In the genomic region with DNA sequence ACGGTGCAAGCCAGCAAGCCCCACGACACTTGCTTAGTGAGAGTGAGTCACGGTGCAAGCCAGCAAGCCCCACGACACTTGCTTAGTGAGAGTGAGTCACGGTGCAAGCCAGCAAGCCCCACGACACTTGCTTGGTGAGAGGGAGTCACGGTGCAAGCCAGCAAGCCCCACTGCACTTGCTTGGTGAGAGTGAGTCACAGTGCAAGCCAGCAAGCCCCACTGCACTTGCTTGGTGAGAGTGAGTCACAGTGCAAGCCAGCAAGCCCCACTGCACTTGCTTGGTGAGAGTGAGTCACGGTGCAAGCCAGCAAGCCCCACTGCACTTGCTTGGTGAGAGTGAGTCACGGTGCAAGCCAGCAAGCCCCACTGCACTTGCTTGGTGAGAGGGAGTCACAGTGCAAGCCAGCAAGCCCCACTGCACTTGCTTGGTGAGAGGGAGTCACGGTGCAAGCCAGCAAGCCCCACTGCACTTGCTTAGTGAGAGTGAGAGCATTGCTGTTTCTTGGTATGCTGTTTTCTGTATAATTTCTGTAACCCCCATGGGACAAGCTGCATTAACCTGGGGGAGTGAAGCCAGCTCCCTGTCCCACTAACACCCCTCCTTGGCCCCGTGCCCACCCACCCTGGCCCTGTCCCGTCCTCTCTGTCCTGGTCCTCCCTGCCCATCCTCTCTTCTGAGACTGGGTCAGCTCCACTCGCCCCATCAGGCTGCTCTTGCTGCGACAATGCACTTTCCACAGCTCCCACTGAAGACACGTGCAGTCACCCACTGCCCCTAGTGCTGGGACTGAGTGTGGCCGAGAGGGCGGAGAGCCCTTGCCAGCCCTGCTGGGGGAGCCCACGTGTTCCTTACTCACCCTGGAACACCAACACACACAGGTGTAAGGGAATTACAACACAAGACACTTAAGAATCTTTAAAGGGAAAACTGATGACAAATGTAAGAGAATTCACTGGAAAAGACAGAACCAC, we compare ENCODE assay signal across 8 cellular contexts.
DNase-seq lines count a peak whose midpoint lies in the region; ATAC-seq and TF ChIP-seq lines count a peak whose summit lies in the region.
"Not testable (repeated sequence)": the region's sequence is repeated elsewhere in the genome, so short reads cannot be mapped to it uniquely, and the experiment has no call there.

No MANE protein-coding gene starts in this region.

- not testable (repeated sequence) for H2AFZ ChIP-seq in DND-41 (ENCODE audit: low read depth, low read length)

- H3K4me2 ChIP-seq in DND-41 (ENCODE audit: insufficient read depth, low read length): not testable (repeated sequence)

- not testable (repeated sequence) for DNase-seq in DND-41; activated T-helper 1 cell treated with anti-CD3 and anti-CD28 coated beads, Interleukin-12 subunit alpha, Interleukin-12 subunit beta, Interleukin-2, Interleukin-4 antibody, amounts not matched to agents 30 ng/mL and 10 ng/mL and 1 ng/mL, durations not matched to agents 14 hours and 24 hours and 36 hours (ENCODE audit: low spot score); neural crest cell (ENCODE audit: low read depth, low spot score)
- peak; percentile 17 for DNase-seq in T-helper 2 cell treated with Interferon-gamma antibody and Interleukin-4, amounts not matched to agents 5 μg/mL and 100 μg/mL, for 36 hours (ENCODE audit: low spot score)
- DNase-seq in brain microvascular endothelial cell (peak; percentile 69), cardiac muscle cell (ENCODE audit: low read depth in 1 of 2, low spot score in 1 of 2) (peak in 1 of 2 donors; percentile 6)
- peak; percentile 23 for DNase-seq in stimulated activated naive B cell treated with anti-CD40 and anti-IgM and Interleukin-4, amounts not matched to agents 10 μg/mL and 1 μg/mL and 100 μg/mL, for 72 hours

- H3K27me3 ChIP-seq in DND-41 (ENCODE audit: insufficient read depth, low read length, poor library complexity); brain microvascular endothelial cell (replicated peaks); cardiac muscle cell: not testable (repeated sequence)

- not testable (repeated sequence) for TF ChIP-seq EP300 in Ishikawa (IDR thresholded peaks at IDR 0.05; ENCODE audit: borderline replicate concordance)

- not testable (repeated sequence) for TF ChIP-seq RAD21 in Ishikawa (IDR thresholded peaks at IDR 0.05; ENCODE audit: low read depth)

- peak; percentile 48 for TF ChIP-seq CTCF in DND-41 (IDR thresholded peaks at IDR 0.05; ENCODE audit: borderline replicate concordance, extremely low read depth, low read length, poor library complexity, severe bottlenecking)
- TF ChIP-seq CTCF in brain microvascular endothelial cell (IDR thresholded peaks at IDR 0.05; ENCODE audit: low read depth, low read length, missing control alignments): peak; percentile 45
- peak; percentile 18 for TF ChIP-seq CTCF in cardiac muscle cell (IDR thresholded peaks at IDR 0.05; ENCODE audit: low read depth, low read length)
- peak; percentile 32 for TF ChIP-seq CTCF in neural crest cell (conservative IDR thresholded peaks at IDR 0.05)

- peak; percentile 44; the same call in 2 of the 3 replicates for ATAC-seq in DND-41 (ENCODE audit: insufficient read depth, low read depth)
- ATAC-seq in stimulated activated naive B cell treated with anti-CD40 and anti-IgM and Interleukin-4, amounts not matched to agents 10 μg/mL and 1 μg/mL and 100 μg/mL, for 72 hours (replicated peaks): peak in 1 of 2 donors; percentile 73

- peaks cover 39% of the 10 kb centered on the region for H4K20me1 ChIP-seq in DND-41 (ENCODE audit: insufficient read depth, low read length)

- H3K4me3 ChIP-seq in DND-41 (ENCODE audit: low read depth in 1 of 2, low read length in 2 of 2); brain microvascular endothelial cell (ENCODE audit: low read depth, low read length); cardiac muscle cell: not testable (repeated sequence)

- H3K27me3 Mint-ChIP-seq in T-helper 2 cell treated with Interferon-gamma antibody and Interleukin-4, amounts not matched to agents 5 μg/mL and 100 μg/mL, for 36 hours (ENCODE audit: low read depth); activated T-helper 1 cell treated with anti-CD3 and anti-CD28 coated beads, Interleukin-12 subunit alpha, Interleukin-12 subunit beta, Interleukin-2, Interleukin-4 antibody, amounts not matched to agents 30 ng/mL and 10 ng/mL and 1 ng/mL, durations not matched to agents 14 hours and 24 hours and 36 hours (ENCODE audit: insufficient read depth); neural crest cell (ENCODE audit: low read depth); stimulated activated naive B cell treated with anti-CD40 and anti-IgM and Interleukin-4, amounts not matched to agents 10 μg/mL and 1 μg/mL and 100 μg/mL, for 72 hours: not testable (repeated sequence)

- peak overlapping the region; percentile 72 for H3K27ac Mint-ChIP-seq in T-helper 2 cell treated with Interferon-gamma antibody and Interleukin-4, amounts not matched to agents 5 μg/mL and 100 μg/mL, for 36 hours
- peak overlapping the region; percentile 48 for H3K27ac Mint-ChIP-seq in activated T-helper 1 cell treated with anti-CD3 and anti-CD28 coated beads, Interleukin-12 subunit alpha, Interleukin-12 subunit beta, Interleukin-2, Interleukin-4 antibody, amounts not matched to agents 30 ng/mL and 10 ng/mL and 1 ng/mL, durations not matched to agents 14 hours and 24 hours and 36 hours
- not testable (repeated sequence) for H3K27ac Mint-ChIP-seq in neural crest cell (ENCODE audit: unreplicated experiment); stimulated activated naive B cell treated with anti-CD40 and anti-IgM and Interleukin-4, amounts not matched to agents 10 μg/mL and 1 μg/mL and 100 μg/mL, for 72 hours

- H3K9me3 Mint-ChIP-seq in T-helper 2 cell treated with Interferon-gamma antibody and Interleukin-4, amounts not matched to agents 5 μg/mL and 100 μg/mL, for 36 hours; activated T-helper 1 cell treated with anti-CD3 and anti-CD28 coated beads, Interleukin-12 subunit alpha, Interleukin-12 subunit beta, Interleukin-2, Interleukin-4 antibody, amounts not matched to agents 30 ng/mL and 10 ng/mL and 1 ng/mL, durations not matched to agents 14 hours and 24 hours and 36 hours; neural crest cell; stimulated activated naive B cell treated with anti-CD40 and anti-IgM and Interleukin-4, amounts not matched to agents 10 μg/mL and 1 μg/mL and 100 μg/mL, for 72 hours: not testable (repeated sequence)

- H3K79me2 ChIP-seq in DND-41 (ENCODE audit: insufficient read depth, low read length): not testable (repeated sequence)

- not testable (repeated sequence) for H3K9ac ChIP-seq in DND-41 (ENCODE audit: low read depth, low read length)

- peaks cover 92% of the 10 kb centered on the region for H3K36me3 ChIP-seq in DND-41 (ENCODE audit: insufficient read depth, low read length)
- not testable (repeated sequence) for H3K36me3 ChIP-seq in brain microvascular endothelial cell (replicated peaks); cardiac muscle cell

- peaks cover 12% of the 10 kb centered on the region for H3K36me3 Mint-ChIP-seq in T-helper 2 cell treated with Interferon-gamma antibody and Interleukin-4, amounts not matched to agents 5 μg/mL and 100 μg/mL, for 36 hours (ENCODE audit: low read depth)
- peaks cover 19% of the 10 kb centered on the region for H3K36me3 Mint-ChIP-seq in activated T-helper 1 cell treated with anti-CD3 and anti-CD28 coated beads, Interleukin-12 subunit alpha, Interleukin-12 subunit beta, Interleukin-2, Interleukin-4 antibody, amounts not matched to agents 30 ng/mL and 10 ng/mL and 1 ng/mL, durations not matched to agents 14 hours and 24 hours and 36 hours (ENCODE audit: low read depth)
- peaks cover 12% of the 10 kb centered on the region for H3K36me3 Mint-ChIP-seq in neural crest cell (ENCODE audit: low read depth)
- H3K36me3 Mint-ChIP-seq in stimulated activated naive B cell treated with anti-CD40 and anti-IgM and Interleukin-4, amounts not matched to agents 10 μg/mL and 1 μg/mL and 100 μg/mL, for 72 hours: peaks cover 30 to 60% of the 10 kb centered on the region in 2 donors

- not testable (repeated sequence) for H3K4me3 Mint-ChIP-seq in T-helper 2 cell treated with Interferon-gamma antibody and Interleukin-4, amounts not matched to agents 5 μg/mL and 100 μg/mL, for 36 hours; activated T-helper 1 cell treated with anti-CD3 and anti-CD28 coated beads, Interleukin-12 subunit alpha, Interleukin-12 subunit beta, Interleukin-2, Interleukin-4 antibody, amounts not matched to agents 30 ng/mL and 10 ng/mL and 1 ng/mL, durations not matched to agents 14 hours and 24 hours and 36 hours; neural crest cell; stimulated activated naive B cell treated with anti-CD40 and anti-IgM and Interleukin-4, amounts not matched to agents 10 μg/mL and 1 μg/mL and 100 μg/mL, for 72 hours

- H3K4me1 Mint-ChIP-seq in T-helper 2 cell treated with Interferon-gamma antibody and Interleukin-4, amounts not matched to agents 5 μg/mL and 100 μg/mL, for 36 hours (ENCODE audit: low read depth); activated T-helper 1 cell treated with anti-CD3 and anti-CD28 coated beads, Interleukin-12 subunit alpha, Interleukin-12 subunit beta, Interleukin-2, Interleukin-4 antibody, amounts not matched to agents 30 ng/mL and 10 ng/mL and 1 ng/mL, durations not matched to agents 14 hours and 24 hours and 36 hours (ENCODE audit: low read depth); neural crest cell; stimulated activated naive B cell treated with anti-CD40 and anti-IgM and Interleukin-4, amounts not matched to agents 10 μg/mL and 1 μg/mL and 100 μg/mL, for 72 hours: not testable (repeated sequence)

- H3K9me3 ChIP-seq in DND-41 (ENCODE audit: insufficient read depth, low read length, severe bottlenecking); cardiac muscle cell (ENCODE audit: low read depth): not testable (repeated sequence)

- intact Hi-C loops in activated T-helper 1 cell treated with anti-CD3 and anti-CD28 coated beads, Interleukin-12 subunit alpha, Interleukin-12 subunit beta, Interleukin-2, Interleukin-4 antibody, amounts not matched to agents 30 ng/mL and 10 ng/mL and 1 ng/mL, durations not matched to agents 14 hours and 24 hours and 36 hours (cut with micrococcal nuclease): not testable (repeated sequence)

- not testable (repeated sequence) for H3K4me1 ChIP-seq in DND-41 (ENCODE audit: insufficient read depth, low read length); cardiac muscle cell (ENCODE audit: low read depth)

- in situ Hi-C loops in brain microvascular endothelial cell (cut with HindIII; ENCODE audit: low pct_ligation_motif_present, low sequenced_read_pairs): not testable (repeated sequence)

- H3K27ac ChIP-seq in DND-41 (ENCODE audit: low read length); brain microvascular endothelial cell; cardiac muscle cell: not testable (repeated sequence)
